Comparison of ENCODE assay signal across 9 cellular contexts in genomic region chr18:6728809-6729246, GRCh38. TPM values are rescaled to one million over a fixed set of nuclear protein-coding genes. Genes with fewer than 3 reads are reported as not detected.
DNase-seq lines count a peak whose midpoint lies in the region; ATAC-seq and TF ChIP-seq lines count a peak whose summit lies in the region.
"Had no signal": no experiment of that assay in that cellular context is flagged by ENCODE, and none has a peak within 500 bp of the region (broad histone marks: within the 10 kb centered on the region; RNA-seq: fewer than 3 reads in every experiment).

No MANE protein-coding gene starts in this region.

- H3K27me3 ChIP-seq in mammary epithelial cell (ENCODE audit: insufficient read depth, low read length) (no peaks in the 10 kb centered on the region), lower lobe of right lung (ENCODE audit: low read depth) (no peaks in the 10 kb centered on the region), upper lobe of left lung (no peaks in the 10 kb centered on the region)

- H4K20me1 ChIP-seq in mammary epithelial cell (ENCODE audit: insufficient read depth, low read length) = no peaks in the 10 kb centered on the region

- DNase-seq in activated T-cell treated with anti-CD3 and anti-CD28 coated beads, Interleukin-2, amount 50 U/mL, for 72 hours = no peak
- DNase-seq in activated T-cell treated with anti-CD3 and anti-CD28 coated beads for 4 hours = no peak
- no peak for DNase-seq in mammary epithelial cell
- no peak for DNase-seq in lower lobe of right lung
- no peak for DNase-seq in upper lobe of left lung
- DNase-seq in SW480 (ENCODE audit: low spot score) = no peak
- DNase-seq in stimulated activated naive CD4-positive, alpha-beta T cell (lab: John Stamatoyannopoulos, UW) = no peak
- DNase-seq: activated B cell treated with CpG ODN at 0.5 μM for 24 hours had no signal

- intact Hi-C loops in mammary epithelial cell (cut with micrococcal nuclease) (loop anchor here (2.0 kb wide), 1 partner anchor 186 kb away; no protein-coding TSS in a partner anchor), lower lobe of right lung (cut with DNase I) (no loop called here)

- peaks cover 16% of the 10 kb centered on the region for H3K4me1 ChIP-seq in mammary epithelial cell (ENCODE audit: insufficient read depth, low read length)
- no peaks in the 10 kb centered on the region for H3K4me1 ChIP-seq in lower lobe of right lung
- H3K4me1 ChIP-seq in upper lobe of left lung = peaks cover 0 to 15% (median 3%) of the 10 kb centered on the region in 4 donors

- H3K36me3 ChIP-seq in mammary epithelial cell (ENCODE audit: insufficient read depth, low read length) (no peaks in the 10 kb centered on the region), lower lobe of right lung (no peaks in the 10 kb centered on the region), upper lobe of left lung (no peaks in the 10 kb centered on the region)

- peak overlapping the region; percentile 94 for H2AFZ ChIP-seq in mammary epithelial cell (ENCODE audit: low read depth, low read length)

- no peak for TF ChIP-seq EP300 in upper lobe of left lung (IDR thresholded peaks at IDR 0.05)

- peak overlapping the region; percentile 95 for H3K4me2 ChIP-seq in mammary epithelial cell (ENCODE audit: insufficient read depth, low read depth, low read length)

- H3K27ac ChIP-seq in mammary epithelial cell (ENCODE audit: insufficient read depth, low read depth, low read length) (no peak overlapping the region), lower lobe of right lung (peak overlapping the region; percentile 64), upper lobe of left lung (peak overlapping the region; percentile 51 to 85 (median 73))

- WGBS in mammary epithelial cell (ENCODE audit: low coverage, missing lambda C conversion rate) = 23% methylated on average over 4 of the region's 5 CpGs
- WGBS in upper lobe of left lung, 2 donors = 8 to 27% methylated on average over 5 of the region's 5 CpGs

- peak overlapping the region; percentile 63 to 68 for H3K4me3 Mint-ChIP-seq in activated T-cell treated with anti-CD3 and anti-CD28 coated beads, Interleukin-2, amount 50 U/mL, for 72 hours
- H3K4me3 Mint-ChIP-seq: activated B cell treated with CpG ODN at 0.5 μM for 24 hours had no signal

- TF ChIP-seq POLR2A in upper lobe of left lung (IDR thresholded peaks at IDR 0.05) = no peak

- ATAC-seq in activated T-cell treated with anti-CD3 and anti-CD28 coated beads, Interleukin-2, amount 50 U/mL, for 72 hours (replicated peaks in 1 of 2) = no peak
- ATAC-seq in lower lobe of right lung (peak in 1 of 2 donors; percentile 44), upper lobe of left lung (ENCODE audit: low FRiP score in 2 of 2) (no peak), HG03571 (IDR thresholded peaks at IDR 0.05; ENCODE audit: unreplicated experiment) (no peak)

- H3K27me3 Mint-ChIP-seq in activated T-cell treated with anti-CD3 and anti-CD28 coated beads, Interleukin-2, amount 50 U/mL, for 72 hours (ENCODE audit: low read depth) = peaks cover 29% of the 10 kb centered on the region

- in situ Hi-C loops in mammary epithelial cell (cut with MboI; ENCODE audit: low sequenced_read_pairs in 2 of 2) = no loop called here

- peak overlapping the region; percentile 52 to 62 (median 55) for H3K4me3 ChIP-seq in mammary epithelial cell (replicated peaks in 1 of 3; ENCODE audit: insufficient read depth in 1 of 3, low read depth in 2 of 3, low read length in 3 of 3)
- peak overlapping the region; percentile 60 for H3K4me3 ChIP-seq in lower lobe of right lung
- H3K4me3 ChIP-seq in upper lobe of left lung = peak overlapping the region in 3 of 4 donors; percentile 66 to 69 (median 67)

- no peaks in the 10 kb centered on the region for H3K4me1 Mint-ChIP-seq in activated T-cell treated with anti-CD3 and anti-CD28 coated beads, Interleukin-2, amount 50 U/mL, for 72 hours (ENCODE audit: low read depth)

- H3K36me3 Mint-ChIP-seq in activated T-cell treated with anti-CD3 and anti-CD28 coated beads, Interleukin-2, amount 50 U/mL, for 72 hours (ENCODE audit: insufficient read depth in 2 of 2) = no peaks in the 10 kb centered on the region

- no peak overlapping the region for H3K9ac ChIP-seq in mammary epithelial cell (ENCODE audit: insufficient read depth, low read length)

- no peak overlapping the region for H3K27ac Mint-ChIP-seq in activated T-cell treated with anti-CD3 and anti-CD28 coated beads, Interleukin-2, amount 50 U/mL, for 72 hours
- H3K27ac Mint-ChIP-seq: activated B cell treated with CpG ODN at 0.5 μM for 24 hours had no signal

- no TSS peak for BruUV-seq in mammary epithelial cell (replicated peaks; lab: Mats Ljungman, UMichigan)

- H3K79me2 ChIP-seq in mammary epithelial cell (ENCODE audit: insufficient read depth, low read length) = no peaks in the 10 kb centered on the region

- TF ChIP-seq CTCF in mammary epithelial cell (conservative IDR thresholded peaks at IDR 0.05 in 1 of 2, IDR thresholded peaks at IDR 0.05 in 1 of 2; ENCODE audit: extremely low read depth in 1 of 2, insufficient read depth in 1 of 2, low read depth in 1 of 2, low read length in 2 of 2) = no peak
- no peak for TF ChIP-seq CTCF in lower lobe of right lung (IDR thresholded peaks at IDR 0.05)
- no peak for TF ChIP-seq CTCF in upper lobe of left lung (IDR thresholded peaks at IDR 0.05)

- peaks cover 0 to 3% of the 10 kb centered on the region in 2 donors for H3K9me3 Mint-ChIP-seq in activated T-cell treated with anti-CD3 and anti-CD28 coated beads, Interleukin-2, amount 50 U/mL, for 72 hours
- H3K9me3 Mint-ChIP-seq: activated B cell treated with CpG ODN at 0.5 μM for 24 hours had no signal

- H3K9me3 ChIP-seq in mammary epithelial cell (replicated peaks; ENCODE audit: insufficient read depth, low read length) (no peaks in the 10 kb centered on the region), lower lobe of right lung (no peaks in the 10 kb centered on the region), upper lobe of left lung (no peaks in the 10 kb centered on the region)

- dilution Hi-C loops in mammary epithelial cell (cut with HindIII; ENCODE audit: low sequenced_read_pairs) = no loop called here

- CTCF ChIA-PET in mammary epithelial cell (lab: Charles Lee; ENCODE audit: low non-redundant PET) = no interaction called here

RNA-seq across cellular contexts. Expression of gene ARHGAP28, which starts 0.7 kb away (rescaled TPM):
- total RNA-seq in activated T-cell treated with anti-CD3 and anti-CD28 coated beads, Interleukin-2, amount 50 U/mL, for 72 hours = not detected
- total RNA-seq in mammary epithelial cell = 1 to 10 TPM in 1 of 2 donors, under 1 TPM in 1; 0.38 to 9.0 TPM
- polyA plus RNA-seq in mammary epithelial cell = 0.26 TPM
- not detected for polyA minus RNA-seq in mammary epithelial cell
- total RNA-seq in lower lobe of right lung = 13.1 TPM
- 10 to 100 TPM in 5 of 6 donors, 1 to 10 TPM in 1; 4.1 to 18.9 (median 11.3) TPM for total RNA-seq in upper lobe of left lung
- total RNA-seq: activated B cell treated with CpG ODN at 0.5 μM for 24 hours had no signal
